ENCODE assay signal across 18 cellular contexts in genomic region chr4:55038176-55038890, GRCh38.
DNase-seq lines count a peak whose midpoint lies in the region; ATAC-seq and TF ChIP-seq lines count a peak whose summit lies in the region.
"Had no signal": no experiment of that assay in that cellular context is flagged by ENCODE, and none has a peak within 500 bp of the region (broad histone marks: within the 10 kb centered on the region; RNA-seq: fewer than 3 reads in every experiment).

No MANE protein-coding gene starts in this region.

- no peak overlapping the region for H3K27ac ChIP-seq in GM23248
- peak overlapping the region; percentile 86 for H3K27ac ChIP-seq in left ventricle myocardium inferior (replicated peaks)
- H3K27ac ChIP-seq: ovary, vagina had no signal

- H3K4me3 Mint-ChIP-seq in chondrocyte (ENCODE audit: unreplicated experiment) = no peak overlapping the region
- H3K4me3 Mint-ChIP-seq: memory B cell had no signal

- 3 to 4% methylated on average over 2 of the region's 2 CpGs for WGBS in GM23248 (ENCODE audit: low coverage in 1 of 2, low lambda C conversion rate in 2 of 2, missing lambda C conversion rate in 2 of 2), 2 experiments

- TF ChIP-seq CTCF in chondrocyte (IDR thresholded peaks at IDR 0.05) (no peak), left ventricle myocardium inferior (IDR thresholded peaks at IDR 0.05; ENCODE audit: borderline replicate concordance) (no peak), retinal pigment epithelial cell (conservative IDR thresholded peaks at IDR 0.05; ENCODE audit: low read depth, low read length) (no peak)

- H3K4me1 Mint-ChIP-seq in chondrocyte (ENCODE audit: low read depth) = peaks cover 25% of the 10 kb centered on the region
- H3K4me1 Mint-ChIP-seq: memory B cell had no signal

- H3K27ac Mint-ChIP-seq in chondrocyte (ENCODE audit: unreplicated experiment) = peak overlapping the region; percentile 86
- H3K27ac Mint-ChIP-seq: memory B cell had no signal

- H3K27me3 ChIP-seq in GM23248 (replicated peaks; ENCODE audit: insufficient read depth) = no peaks in the 10 kb centered on the region; the same call in 1 of the 2 replicates
- no peaks in the 10 kb centered on the region for H3K27me3 ChIP-seq in left ventricle myocardium inferior (ENCODE audit: low read depth)
- H3K27me3 ChIP-seq: ovary, Peyer's patch, vagina had no signal

- H3K9ac ChIP-seq in GM23248 = no peak overlapping the region

- H3K36me3 Mint-ChIP-seq in chondrocyte (ENCODE audit: low read depth) = peaks cover 7% of the 10 kb centered on the region
- H3K36me3 Mint-ChIP-seq: memory B cell had no signal

- H3K79me2 ChIP-seq in GM23248 (ENCODE audit: insufficient read depth) = no peaks in the 10 kb centered on the region

- H3K36me3 ChIP-seq in GM23248 (ENCODE audit: low read depth) = no peaks in the 10 kb centered on the region
- H3K36me3 ChIP-seq in left ventricle myocardium inferior = no peaks in the 10 kb centered on the region
- H3K36me3 ChIP-seq: ovary, Peyer's patch, vagina had no signal

- DNase-seq in GM23248 (peak; percentile 49), chondrocyte (ENCODE audit: low spot score) (no peak), left ventricle myocardium inferior (no peak), retinal pigment epithelial cell (ENCODE audit: low read depth) (peak; percentile 59), NOMO-1 treated with dmso at 0.1 percent for 144 hours (lab: John Stamatoyannopoulos, UW; ENCODE audit: unreplicated experiment) (no peak)
- DNase-seq: activated CD4-positive, alpha-beta T cell treated with anti-CD3 and anti-CD28 coated beads for 1 hour; activated T-cell treated with anti-CD3 and anti-CD28 coated beads for 4 hours; NCI-H1092 treated with DMSO at 0.1 percent for 48 hours; NCI-H510A; Peyer's patch; stimulated activated CD4-positive, alpha-beta T cell treated with anti-CD3 and anti-CD28 coated beads, Interleukin-1b, Interleukin-23, amount 100 ng/mL, for 48 hours; T-helper 1 cell had no signal

- H4K20me1 ChIP-seq in GM23248 (ENCODE audit: insufficient read depth) = no peaks in the 10 kb centered on the region

- intact Hi-C loops in left ventricle myocardium inferior (cut with micrococcal nuclease) = no loop called here

- no peak overlapping the region for H2AFZ ChIP-seq in GM23248

- no peaks in the 10 kb centered on the region for H3K9me3 ChIP-seq in GM23248 (ENCODE audit: low read depth)
- peaks cover 10% of the 10 kb centered on the region for H3K9me3 ChIP-seq in left ventricle myocardium inferior (replicated peaks)
- H3K9me3 ChIP-seq: ovary, Peyer's patch, vagina had no signal

- no peaks in the 10 kb centered on the region for H3K9me2 ChIP-seq in GM23248 (ENCODE audit: insufficient read depth)

- H3K27me3 Mint-ChIP-seq in chondrocyte (ENCODE audit: low read depth) = peaks cover 9% of the 10 kb centered on the region

- H3K4me3 ChIP-seq in GM23248 (no peak overlapping the region), left ventricle myocardium inferior (no peak overlapping the region), retinal pigment epithelial cell (ENCODE audit: low read length) (no peak overlapping the region)
- H3K4me3 ChIP-seq: ovary, Peyer's patch, vagina had no signal

- no peak for ATAC-seq in GM18861 (IDR thresholded peaks at IDR 0.05; ENCODE audit: unreplicated experiment)
- no peak for ATAC-seq in GM19463 (IDR thresholded peaks at IDR 0.05; ENCODE audit: unreplicated experiment)
- no peak for ATAC-seq in HG02642 (IDR thresholded peaks at IDR 0.05; ENCODE audit: poor library complexity, unreplicated experiment)

- H3K4me1 ChIP-seq in GM23248 (ENCODE audit: insufficient read depth) (peaks cover 5% of the 10 kb centered on the region; the same call in 1 of the 2 replicates), left ventricle myocardium inferior (peaks cover 49% of the 10 kb centered on the region)
- H3K4me1 ChIP-seq: Peyer's patch had no signal

- no peaks in the 10 kb centered on the region for H3F3A ChIP-seq in GM23248 (ENCODE audit: insufficient read depth)

- no peak overlapping the region for H3K4me2 ChIP-seq in GM23248 (ENCODE audit: unreplicated experiment)

- in situ Hi-C loops in GM23248 (cut with MboI) = no loop called here

- H3K9me3 Mint-ChIP-seq in chondrocyte (ENCODE audit: low read depth) = peaks cover 15% of the 10 kb centered on the region

Comparison
In these comparisons a context has a peak if more than half of its experiments do, and no peak if none do; other contexts are left out.
1. DNase-seq: peak in GM23248 (single experiment) and retinal pigment epithelial cell (single experiment); none in chondrocyte (single experiment), left ventricle myocardium inferior (single experiment) and NOMO-1 treated with dmso at 0.1 percent for 144 hours (single experiment).